ENCODE assay signal across 27 cellular contexts in genomic region chr16:27819881-27820610, GRCh38.
DNase-seq lines count a peak whose midpoint lies in the region; ATAC-seq and TF ChIP-seq lines count a peak whose summit lies in the region.
"Had no signal": no experiment of that assay in that cellular context is flagged by ENCODE, and none has a peak within 500 bp of the region (broad histone marks: within the 10 kb centered on the region; RNA-seq: fewer than 3 reads in every experiment).

No MANE protein-coding gene starts in this region.

- TF ChIP-seq CTCF in upper lobe of right lung (IDR thresholded peaks at IDR 0.05), result no peak

- no peaks in the 10 kb centered on the region for H3K36me3 ChIP-seq in upper lobe of right lung
- H3K36me3 ChIP-seq: BE2C, Peyer's patch had no signal

- H3K4me3 ChIP-seq in upper lobe of right lung, result no peak overlapping the region
- H3K4me3 ChIP-seq: GM12878, Peyer's patch had no signal

- no peaks in the 10 kb centered on the region for H3K36me3 Mint-ChIP-seq in activated T-helper 2 cell treated with anti-CD3 and anti-CD28 coated beads, Interferon-gamma antibody, Interleukin-2, Interleukin-4, amounts not matched to agents 10 μg/mL and 5 μg/mL and 100 μg/mL, durations not matched to agents 14 hours and 24 hours and 36 hours (ENCODE audit: low read depth)

- H3K4me3 Mint-ChIP-seq in activated T-helper 2 cell treated with anti-CD3 and anti-CD28 coated beads, Interferon-gamma antibody, Interleukin-2, Interleukin-4, amounts not matched to agents 10 μg/mL and 5 μg/mL and 100 μg/mL, durations not matched to agents 14 hours and 24 hours and 36 hours (ENCODE audit: low read depth), result no peak overlapping the region
- H3K4me3 Mint-ChIP-seq: CD4-positive, alpha-beta T cell had no signal

- no peaks in the 10 kb centered on the region for H3K9me3 Mint-ChIP-seq in activated T-helper 2 cell treated with anti-CD3 and anti-CD28 coated beads, Interferon-gamma antibody, Interleukin-2, Interleukin-4, amounts not matched to agents 10 μg/mL and 5 μg/mL and 100 μg/mL, durations not matched to agents 14 hours and 24 hours and 36 hours
- H3K9me3 Mint-ChIP-seq: CD4-positive, alpha-beta T cell had no signal

- intact Hi-C loops in posterior vena cava (cut with DNase I), result no loop called here
- intact Hi-C loops in upper lobe of right lung (cut with DNase I), result no loop called here
- intact Hi-C loops in activated T-helper 2 cell treated with anti-CD3 and anti-CD28 coated beads, Interferon-gamma antibody, Interleukin-2, Interleukin-4, amounts not matched to agents 10 μg/mL and 5 μg/mL and 100 μg/mL, durations not matched to agents 14 hours and 24 hours and 36 hours (cut with micrococcal nuclease), result no loop called here

- no peaks in the 10 kb centered on the region for H3K27me3 Mint-ChIP-seq in activated T-helper 2 cell treated with anti-CD3 and anti-CD28 coated beads, Interferon-gamma antibody, Interleukin-2, Interleukin-4, amounts not matched to agents 10 μg/mL and 5 μg/mL and 100 μg/mL, durations not matched to agents 14 hours and 24 hours and 36 hours (ENCODE audit: low read depth)

- H3K27ac ChIP-seq in upper lobe of right lung, result no peak overlapping the region
- H3K27ac ChIP-seq: 22Rv1, Peyer's patch had no signal

- H3K27me3 ChIP-seq in upper lobe of right lung, result peaks cover 3% of the 10 kb centered on the region
- H3K27me3 ChIP-seq: Peyer's patch had no signal

- DNase-seq in activated effector memory CD4-positive, alpha-beta T cell treated with anti-CD3 and anti-CD28 coated beads, Interleukin-2, amount 50 U/mL, for 16 hours, result peak; percentile 54
- no peak for DNase-seq in activated effector memory CD4-positive, alpha-beta T cell treated with Interleukin-2 at 50 U/mL for 16 hours
- DNase-seq in islet precursor cell, result peak; percentile 36
- peak; percentile 62 for DNase-seq in posterior vena cava (ENCODE audit: low spot score)
- peak; percentile 53 for DNase-seq in upper lobe of right lung
- DNase-seq in OCI-M1 (lab: John Stamatoyannopoulos, UW), result no peak
- no peak for DNase-seq in HK-2 (ENCODE audit: unreplicated experiment)
- no peak for DNase-seq in activated T-helper 2 cell treated with anti-CD3 and anti-CD28 coated beads, Interferon-gamma antibody, Interleukin-2, Interleukin-4, amounts not matched to agents 10 μg/mL and 5 μg/mL and 100 μg/mL, durations not matched to agents 14 hours and 24 hours and 36 hours (ENCODE audit: low spot score)
- DNase-seq: BE2C; CD4-positive, alpha-beta T cell; DMS79; EL; GDM1; Karpas-422; NCI-H1092; NCI-H1417 treated with DMSO at 0.1 percent for 48 hours; NCI-H1694 treated with DMSO at 0.1 percent for 48 hours; NCI-H2081; NCI-H226; NCI-H510A; NCI-H69; SHP77 treated with DMSO at 0.1 percent for 48 hours had no signal

- no peaks in the 10 kb centered on the region for H3K4me1 Mint-ChIP-seq in activated T-helper 2 cell treated with anti-CD3 and anti-CD28 coated beads, Interferon-gamma antibody, Interleukin-2, Interleukin-4, amounts not matched to agents 10 μg/mL and 5 μg/mL and 100 μg/mL, durations not matched to agents 14 hours and 24 hours and 36 hours (ENCODE audit: low read depth)

- H3K4me1 ChIP-seq in upper lobe of right lung, result no peaks in the 10 kb centered on the region
- H3K4me1 ChIP-seq: BE2C, Peyer's patch had no signal

- H3K27ac Mint-ChIP-seq in activated T-helper 2 cell treated with anti-CD3 and anti-CD28 coated beads, Interferon-gamma antibody, Interleukin-2, Interleukin-4, amounts not matched to agents 10 μg/mL and 5 μg/mL and 100 μg/mL, durations not matched to agents 14 hours and 24 hours and 36 hours, result no peak overlapping the region
- H3K27ac Mint-ChIP-seq: CD4-positive, alpha-beta T cell had no signal

- ATAC-seq in upper lobe of right lung, result no peak
- ATAC-seq: GM12878, HCT116, HepG2 had no signal

- H3K9me3 ChIP-seq in upper lobe of right lung, result no peaks in the 10 kb centered on the region
- H3K9me3 ChIP-seq: BE2C, Peyer's patch had no signal

Comparison
In these comparisons a context has a peak if more than half of its experiments do, and no peak if none do; other contexts are left out.
1. DNase-seq: peak in activated effector memory CD4-positive, alpha-beta T cell treated with anti-CD3 and anti-CD28 coated beads, Interleukin-2, amount 50 U/mL, for 16 hours (single experiment), islet precursor cell (single experiment), posterior vena cava (single experiment) and upper lobe of right lung (single experiment); none in activated effector memory CD4-positive, alpha-beta T cell treated with Interleukin-2 at 50 U/mL for 16 hours (single experiment), OCI-M1 (single experiment), HK-2 (single experiment) and activated T-helper 2 cell treated with anti-CD3 and anti-CD28 coated beads, Interferon-gamma antibody, Interleukin-2, Interleukin-4, amounts not matched to agents 10 μg/mL and 5 μg/mL and 100 μg/mL, durations not matched to agents 14 hours and 24 hours and 36 hours (single experiment).